Comparison of ENCODE assay signal across 1 cellular context in genomic region chr10:73096452-73097304, GRCh38.
A peak's percentile ranks its signal among the peaks of the same experiment; 100 is the strongest.
TF ChIP-seq lines count a peak whose summit lies in the region.

TSS of gene P4HA1 (minus strand) at chr10:73096866. CDS start at chr10:73074883, 21,983 bp downstream.

TF ChIP-seq in K562, 482 proteins besides CTCF, POLR2A, EP300 and RAD21 (continued from another document and continues in another):
- peak; percentile 86 for TF ChIP-seq TFAP4 (CRISPR knock-in tag; IDR thresholded peaks at IDR 0.05; ENCODE audit: borderline replicate concordance)
- peak; percentile 92 for TF ChIP-seq PCBP1 (IDR thresholded peaks at IDR 0.05; ENCODE audit: low read depth, low read length, poor library complexity, severe bottlenecking)
- TF ChIP-seq OTX1 (CRISPR knock-in tag; IDR thresholded peaks at IDR 0.05), result peak; percentile 65
- TF ChIP-seq ARNT (IDR thresholded peaks at IDR 0.05), result no peak
- TF ChIP-seq NCOA6 (IDR thresholded peaks at IDR 0.05), result no peak
- TF ChIP-seq POU5F1 (IDR thresholded peaks at IDR 0.05; ENCODE audit: borderline replicate concordance, low read depth, low read length, partially characterized antibody), result peak; percentile 27
- 0 out of 2 replicates have a peak, but pooled peaks have one; percentile 54 for TF ChIP-seq TCF15 (CRISPR knock-in tag; IDR thresholded peaks at IDR 0.05)
- TF ChIP-seq ZC3H11A (IDR thresholded peaks at IDR 0.05; ENCODE audit: low read depth, low read length), result no peak
- TF ChIP-seq PCBP2 (IDR thresholded peaks at IDR 0.05; ENCODE audit: low read depth, low read length, poor library complexity, severe bottlenecking), result no peak
- no peak for TF ChIP-seq ZNF586 (CRISPR knock-in tag; conservative IDR thresholded peaks at IDR 0.05)
- TF ChIP-seq ZKSCAN8 (CRISPR knock-in tag; IDR thresholded peaks at IDR 0.05), result no peak
- TF ChIP-seq SPI1 (IDR thresholded peaks at IDR 0.05; ENCODE audit: borderline replicate concordance, low read depth, low read length), result 0 out of 2 replicates have a peak, but pooled peaks have one; percentile 22
- TF ChIP-seq HDAC2 (IDR thresholded peaks at IDR 0.05), result peak; percentile 66
- TF ChIP-seq XRCC5 (IDR thresholded peaks at IDR 0.05; ENCODE audit: low read depth, low read length), result peak; percentile 81
- no peak for TF ChIP-seq ZNF165 (CRISPR knock-in tag; IDR thresholded peaks at IDR 0.05; ENCODE audit: borderline replicate concordance)
- TF ChIP-seq ZNF146 (CRISPR knock-in tag; IDR thresholded peaks at IDR 0.05; ENCODE audit: unreplicated experiment), result no peak
- no peak for TF ChIP-seq BDP1 (IDR thresholded peaks at IDR 0.05; ENCODE audit: insufficient read depth, insufficient read length)
- TF ChIP-seq PTBP1 (IDR thresholded peaks at IDR 0.05; ENCODE audit: low read depth, low read length), result no peak
- no peak for TF ChIP-seq ZNF583 (CRISPR knock-in tag; IDR thresholded peaks at IDR 0.05)
- TF ChIP-seq YBX1 (IDR thresholded peaks at IDR 0.05), result no peak
- TF ChIP-seq GABPB1 (CRISPR knock-in tag; IDR thresholded peaks at IDR 0.05), result peak; percentile 83; the same call in 1 of the 2 replicates
- no peak for TF ChIP-seq ASH1L (IDR thresholded peaks at IDR 0.05; ENCODE audit: borderline replicate concordance, low read depth, partially characterized antibody)
- peak; percentile 6; the same call in 1 of the 2 replicates for TF ChIP-seq GATA2 (CRISPR knock-in tag; IDR thresholded peaks at IDR 0.05)
- TF ChIP-seq KDM4B (IDR thresholded peaks at IDR 0.05; ENCODE audit: borderline replicate concordance in 2 of 2, low read depth in 1 of 2), result peak in 1 of 2 experiments; percentile 34; a peak in 1 of 4 replicates
- TF ChIP-seq FUS (optimal IDR thresholded peaks at IDR 0.05; ENCODE audit: low read depth, low read length), result no peak
- TF ChIP-seq ZC3H4 (CRISPR knock-in tag; IDR thresholded peaks at IDR 0.05; ENCODE audit: borderline replicate concordance), result peak; percentile 92; the same call in 1 of the 2 replicates
- no peak for TF ChIP-seq ZNF274 (IDR thresholded peaks at IDR 0.05; ENCODE audit: borderline replicate concordance, low read depth, low read length)
- TF ChIP-seq ZNF780A (CRISPR knock-in tag; IDR thresholded peaks at IDR 0.05), result no peak
- TF ChIP-seq HMBOX1 (IDR thresholded peaks at IDR 0.05), result no peak
- peak in 1 of 2 experiments; percentile 83; a peak in 2 of 4 replicates for TF ChIP-seq TEAD1 (CRISPR knock-in tag; IDR thresholded peaks at IDR 0.05)
- TF ChIP-seq, protein P1, sequence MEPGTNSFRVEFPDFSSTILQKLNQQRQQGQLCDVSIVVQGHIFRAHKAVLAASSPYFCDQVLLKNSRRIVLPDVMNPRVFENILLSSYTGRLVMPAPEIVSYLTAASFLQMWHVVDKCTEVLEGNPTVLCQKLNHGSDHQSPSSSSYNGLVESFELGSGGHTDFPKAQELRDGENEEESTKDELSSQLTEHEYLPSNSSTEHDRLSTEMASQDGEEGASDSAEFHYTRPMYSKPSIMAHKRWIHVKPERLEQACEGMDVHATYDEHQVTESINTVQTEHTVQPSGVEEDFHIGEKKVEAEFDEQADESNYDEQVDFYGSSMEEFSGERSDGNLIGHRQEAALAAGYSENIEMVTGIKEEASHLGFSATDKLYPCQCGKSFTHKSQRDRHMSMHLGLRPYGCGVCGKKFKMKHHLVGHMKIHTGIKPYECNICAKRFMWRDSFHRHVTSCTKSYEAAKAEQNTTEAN (CRISPR knock-in tag; IDR thresholded peaks at IDR 0.05), result 0 out of 2 replicates have a peak, but pooled peaks have one; percentile 3
- TF ChIP-seq IRF9 (tag; IDR thresholded peaks at IDR 0.05), result no peak
- no peak for TF ChIP-seq POLR3G (IDR thresholded peaks at IDR 0.05; ENCODE audit: extremely low read depth, insufficient read length, insufficient replicate concordance)
- peak; percentile 76 for TF ChIP-seq MTA2 (IDR thresholded peaks at IDR 0.05; ENCODE audit: low read depth)
- TF ChIP-seq SMARCC2 (IDR thresholded peaks at IDR 0.05; ENCODE audit: low read depth), result peak; percentile 29; the same call in 1 of the 2 replicates
- TF ChIP-seq ZNF76 (CRISPR knock-in tag; IDR thresholded peaks at IDR 0.05; ENCODE audit: borderline replicate concordance), result no peak
- no peak for TF ChIP-seq ZNF184 (CRISPR knock-in tag; IDR thresholded peaks at IDR 0.05)
- no peak; the same call in none of the 2 replicates for TF ChIP-seq THAP12 (CRISPR knock-in tag; IDR thresholded peaks at IDR 0.05)
- TF ChIP-seq MITF (IDR thresholded peaks at IDR 0.05), result no peak
- TF ChIP-seq TARDBP (IDR thresholded peaks at IDR 0.05), result peak; percentile 100
- no peak for TF ChIP-seq LEF1 (IDR thresholded peaks at IDR 0.05)
- TF ChIP-seq DNMT1 (IDR thresholded peaks at IDR 0.05), result 0 out of 2 replicates have a peak, but pooled peaks have one; percentile 88
- TF ChIP-seq HMG20A (CRISPR knock-in tag; conservative IDR thresholded peaks at IDR 0.05), result no peak
- TF ChIP-seq SIN3B (IDR thresholded peaks at IDR 0.05; ENCODE audit: low read depth), result no peak; the same call in 1 of the 2 replicates
- peak; percentile 15; the same call in 1 of the 2 replicates for TF ChIP-seq ZBTB7A (IDR thresholded peaks at IDR 0.05; ENCODE audit: borderline replicate concordance, control insufficient read depth, low read depth, low read length)
- no peak for TF ChIP-seq ZKSCAN3 (CRISPR knock-in tag; IDR thresholded peaks at IDR 0.05)
- TF ChIP-seq POLR3A (IDR thresholded peaks at IDR 0.05; ENCODE audit: borderline replicate concordance, extremely low read depth, insufficient read depth, insufficient read length), result no peak
- 0 out of 2 replicates have a peak, but pooled peaks have one; percentile 72 for TF ChIP-seq ZKSCAN1 (IDR thresholded peaks at IDR 0.05; ENCODE audit: low read depth, low read length)
- TF ChIP-seq SIX5 (IDR thresholded peaks at IDR 0.05; ENCODE audit: borderline replicate concordance in 1 of 2, insufficient read depth in 1 of 2, low read depth in 1 of 2, low read length in 2 of 2), result no peak
- TF ChIP-seq KHSRP (IDR thresholded peaks at IDR 0.05), result no peak
- TF ChIP-seq PHTF2 (CRISPR knock-in tag; IDR thresholded peaks at IDR 0.05), result no peak
- TF ChIP-seq XRCC3 (IDR thresholded peaks at IDR 0.05), result no peak
- TF ChIP-seq HDAC3 (IDR thresholded peaks at IDR 0.05; ENCODE audit: borderline replicate concordance, partially characterized antibody), result no peak
- peak; percentile 61; the same call in 1 of the 2 replicates for TF ChIP-seq SMARCE1 (IDR thresholded peaks at IDR 0.05)
- peak; percentile 1 for TF ChIP-seq DACH1 (IDR thresholded peaks at IDR 0.05; ENCODE audit: partially characterized antibody)
- peak; percentile 99 for TF ChIP-seq ZFX (CRISPR knock-in tag; IDR thresholded peaks at IDR 0.05)
- no peak; the same call in 1 of the 2 replicates for TF ChIP-seq HBP1 (CRISPR knock-in tag; IDR thresholded peaks at IDR 0.05)
- no peak for TF ChIP-seq MEF2D (tag; conservative IDR thresholded peaks at IDR 0.05; ENCODE audit: low read depth)
- peak; percentile 48 for TF ChIP-seq DPF2 (IDR thresholded peaks at IDR 0.05)
- peak; percentile 24; the same call in 1 of the 2 replicates for TF ChIP-seq ATF1 (CRISPR knock-in tag; IDR thresholded peaks at IDR 0.05)
- TF ChIP-seq ATF1 (tag; IDR thresholded peaks at IDR 0.05), result peak; percentile 84
- TF ChIP-seq, protein P2, sequence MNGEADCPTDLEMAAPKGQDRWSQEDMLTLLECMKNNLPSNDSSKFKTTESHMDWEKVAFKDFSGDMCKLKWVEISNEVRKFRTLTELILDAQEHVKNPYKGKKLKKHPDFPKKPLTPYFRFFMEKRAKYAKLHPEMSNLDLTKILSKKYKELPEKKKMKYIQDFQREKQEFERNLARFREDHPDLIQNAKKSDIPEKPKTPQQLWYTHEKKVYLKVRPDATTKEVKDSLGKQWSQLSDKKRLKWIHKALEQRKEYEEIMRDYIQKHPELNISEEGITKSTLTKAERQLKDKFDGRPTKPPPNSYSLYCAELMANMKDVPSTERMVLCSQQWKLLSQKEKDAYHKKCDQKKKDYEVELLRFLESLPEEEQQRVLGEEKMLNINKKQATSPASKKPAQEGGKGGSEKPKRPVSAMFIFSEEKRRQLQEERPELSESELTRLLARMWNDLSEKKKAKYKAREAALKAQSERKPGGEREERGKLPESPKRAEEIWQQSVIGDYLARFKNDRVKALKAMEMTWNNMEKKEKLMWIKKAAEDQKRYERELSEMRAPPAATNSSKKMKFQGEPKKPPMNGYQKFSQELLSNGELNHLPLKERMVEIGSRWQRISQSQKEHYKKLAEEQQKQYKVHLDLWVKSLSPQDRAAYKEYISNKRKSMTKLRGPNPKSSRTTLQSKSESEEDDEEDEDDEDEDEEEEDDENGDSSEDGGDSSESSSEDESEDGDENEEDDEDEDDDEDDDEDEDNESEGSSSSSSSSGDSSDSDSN (IDR thresholded peaks at IDR 0.05; ENCODE audit: borderline replicate concordance in 1 of 2, low read depth in 2 of 2, low read length in 2 of 2), result peak; percentile 78 to 82; a peak in 3 of 4 replicates
- no peak for TF ChIP-seq RBM39 (optimal IDR thresholded peaks at IDR 0.05; ENCODE audit: low read depth, low read length)
- TF ChIP-seq ZNF561 (CRISPR knock-in tag; conservative IDR thresholded peaks at IDR 0.05), result no peak
- TF ChIP-seq HMG20B (CRISPR knock-in tag; IDR thresholded peaks at IDR 0.05), result peak; percentile 27; the same call in 1 of the 2 replicates
- peak; percentile 75 for TF ChIP-seq ELF1 (tag; IDR thresholded peaks at IDR 0.05)
- TF ChIP-seq HLTF (IDR thresholded peaks at IDR 0.05), result no peak; the same call in 1 of the 2 replicates
- no peak for TF ChIP-seq RBM17 (IDR thresholded peaks at IDR 0.05; ENCODE audit: borderline replicate concordance, low read depth, low read length)
- no peak for TF ChIP-seq ZNF644 (tag; IDR thresholded peaks at IDR 0.05; ENCODE audit: low read depth)
- TF ChIP-seq RBM25 (IDR thresholded peaks at IDR 0.05; ENCODE audit: low read depth, low read length, severe bottlenecking), result no peak
- peak; percentile 24 for TF ChIP-seq ZNF316 (IDR thresholded peaks at IDR 0.05)
